9 cellular contexts compared by ENCODE assay signal in genomic region chr11:363948-364761, GRCh38. TPM values are rescaled to one million over a fixed set of nuclear protein-coding genes. Genes with fewer than 3 reads are reported as not detected.
DNase-seq lines count a peak whose midpoint lies in the region; ATAC-seq, FAIRE-seq and TF ChIP-seq lines count a peak whose summit lies in the region.
"Had no signal": no experiment of that assay in that cellular context is flagged by ENCODE, and none has a peak within 500 bp of the region (broad histone marks: within the 10 kb centered on the region; RNA-seq: fewer than 3 reads in every experiment).

No MANE protein-coding gene starts in this region.

- no peaks in the 10 kb centered on the region for H3K36me3 ChIP-seq in pancreas
- H3K36me3 ChIP-seq: ovary had no signal

- no peaks in the 10 kb centered on the region for H3K9me3 ChIP-seq in pancreas
- H3K9me3 ChIP-seq: ovary had no signal

- peaks cover 22% of the 10 kb centered on the region for H3K9me3 Mint-ChIP-seq in WTC11

- TF ChIP-seq CTCF in WTC11 (IDR thresholded peaks at IDR 0.05), result peak; percentile 44
- peak in 3 of 4 donors; percentile 11 to 59 (median 18) for TF ChIP-seq CTCF in pancreas (IDR thresholded peaks at IDR 0.05)

- peak; percentile 84 for ATAC-seq in WTC11
- ATAC-seq in pancreas, result peak; percentile 79 to 95 (median 86)
- ATAC-seq in HG03135 (IDR thresholded peaks at IDR 0.05; ENCODE audit: unreplicated experiment), result no peak

- peaks cover 23% of the 10 kb centered on the region for H3K27me3 Mint-ChIP-seq in WTC11 (ENCODE audit: low read depth)

- H3K27ac ChIP-seq in pancreas, result no peak overlapping the region
- H3K27ac ChIP-seq: ovary had no signal

- H3K27ac Mint-ChIP-seq in WTC11, result no peak overlapping the region

- DNase-seq in COR-L47 (lab: John Stamatoyannopoulos, UW) (peak; percentile 87), LHCN-M2 (ENCODE audit: low read depth) (peak; percentile 32), WTC11 (ENCODE audit: low spot score) (peak; percentile 82), pancreas (peak; percentile 55 to 92 (median 84)), mucosa of gallbladder (ENCODE audit: low spot score) (no peak), GM19240 (ENCODE audit: insufficient read length, low spot score) (no peak)
- DNase-seq in effector CD4-positive, alpha-beta T cell, result peak; percentile 71

- FAIRE-seq in pancreas (lab: Jason Lieb, UNC), result no peak

- H3K36me3 Mint-ChIP-seq in WTC11, result peaks cover 13% of the 10 kb centered on the region

- CTCF ChIA-PET in WTC11 (lab: Charles Lee), result interaction anchor here (0.5 to 8.1 kb wide), 15 partner anchors 9 to 157 kb away, joined by 3 to 96 read pairs (median 5); partner anchors contain the start of genes BET1L, NLRP6, PGGHG and RIC8A

- H3K4me1 Mint-ChIP-seq in WTC11, result peaks cover 17% of the 10 kb centered on the region

- no peak overlapping the region for H3K4me3 ChIP-seq in pancreas
- H3K4me3 ChIP-seq: ovary had no signal

- no peak overlapping the region for H3K4me3 Mint-ChIP-seq in WTC11

- intact Hi-C loops in pancreas (cut with DNase I), result no loop called here

- H3K27me3 ChIP-seq in pancreas, result peaks cover 0 to 15% (median 0%) of the 10 kb centered on the region in 4 donors
- H3K27me3 ChIP-seq: ovary had no signal

- 53 to 64% methylated on average over 24 of the region's 24 CpGs for WGBS in pancreas, 2 donors

- peaks cover 0 to 4% (median 0%) of the 10 kb centered on the region in 3 donors for H3K4me1 ChIP-seq in pancreas

- POLR2A ChIA-PET in WTC11 (lab: Charles Lee), result interaction anchor here (0.7 kb wide), 1 partner anchor 20 kb away, joined by 3 read pairs; no protein-coding TSS in a partner anchor

TF ChIP-seq in WTC11, 78 proteins besides CTCF, POLR2A, EP300 and RAD21:
- TF ChIP-seq FOXK1 (CRISPR knock-in tag; IDR thresholded peaks at IDR 0.05) (no peak), ARID4B (CRISPR knock-in tag; IDR thresholded peaks at IDR 0.05; ENCODE audit: borderline replicate concordance) (no peak), TP53 (CRISPR knock-in tag; IDR thresholded peaks at IDR 0.05) (peak; percentile 63; the same call in 1 of the 2 replicates), NR3C1 (CRISPR knock-in tag; conservative IDR thresholded peaks at IDR 0.05; ENCODE audit: low read depth) (no peak), KAT7 (CRISPR knock-in tag; IDR thresholded peaks at IDR 0.05; ENCODE audit: borderline replicate concordance) (no peak), ZNF121 (CRISPR knock-in tag; IDR thresholded peaks at IDR 0.05) (0 out of 2 replicates have a peak, but pooled peaks have one; percentile 20), IRF2 (CRISPR knock-in tag; IDR thresholded peaks at IDR 0.05; ENCODE audit: borderline replicate concordance, low read depth) (no peak), GTF2I (CRISPR knock-in tag; conservative IDR thresholded peaks at IDR 0.05) (no peak), RORB (CRISPR knock-in tag; IDR thresholded peaks at IDR 0.05) (no peak), ZNF219 (CRISPR knock-in tag; IDR thresholded peaks at IDR 0.05; ENCODE audit: borderline replicate concordance) (no peak), SP1 (CRISPR knock-in tag; conservative IDR thresholded peaks at IDR 0.05) (0 out of 2 replicates have a peak, but pooled peaks have one; percentile 17), MXD4 (CRISPR knock-in tag; IDR thresholded peaks at IDR 0.05; ENCODE audit: borderline replicate concordance) (no peak), USF2 (CRISPR knock-in tag; IDR thresholded peaks at IDR 0.05) (0 out of 2 replicates have a peak, but pooled peaks have one; percentile 14), ZNF425 (CRISPR knock-in tag; conservative IDR thresholded peaks at IDR 0.05) (no peak), ZBTB21 (CRISPR knock-in tag; IDR thresholded peaks at IDR 0.05; ENCODE audit: borderline replicate concordance) (no peak), EMX1 (CRISPR knock-in tag; IDR thresholded peaks at IDR 0.05) (no peak)

RNA-seq across cellular contexts. Expression of gene B4GALNT4, which starts 5.1 kb away (rescaled TPM):
- total RNA-seq in LHCN-M2 (2014; rRNA removed) (0.75 and 1.3 TPM in 2 replicates), WTC11 (2021) (88.0 to 113 TPM (median 97.8 TPM) in 3 replicates), pancreas (1 to 10 TPM in 5 of 6 donors, under 1 TPM in 1; 0.95 to 4.8 (median 1.8) TPM), mucosa of gallbladder (3.4 TPM)
- polyA plus RNA-seq in LHCN-M2 (2012), result 0.11 TPM
- 10 to 100 TPM in 1 of 2 donors, 1 to 10 TPM in 1; 6.8 to 25.9 TPM for polyA plus RNA-seq in pancreas

RNA-seq across cellular contexts. Expression of gene PKP3, which starts 29.9 kb away (rescaled TPM):
- total RNA-seq in LHCN-M2 (2014; rRNA removed) (3.7 and 4.7 TPM in 2 replicates), WTC11 (2021) (17.3 to 23.4 TPM (median 21.4 TPM) in 3 replicates), pancreas (10 to 100 TPM; 23.4 to 36.1 (median 26.2) TPM), mucosa of gallbladder (70.8 TPM)
- 2.1 TPM for polyA plus RNA-seq in LHCN-M2 (2012)
- polyA plus RNA-seq in pancreas, result 10 to 100 TPM; 33.8 to 50.5 TPM

RNA-seq across cellular contexts. Expression of gene IFITM3, which starts 43.5 kb away (rescaled TPM):
- total RNA-seq in LHCN-M2 (2014; rRNA removed) (43.4 and 63.7 TPM in 2 replicates), WTC11 (2021) (381 to 503 TPM (median 481 TPM) in 3 replicates), pancreas (100 to 1,000 TPM in 4 of 6 donors, 10 to 100 TPM in 2; 86.4 to 292 (median 135) TPM), mucosa of gallbladder (246 TPM)
- polyA plus RNA-seq in LHCN-M2 (2012), result 702 TPM
- polyA plus RNA-seq in pancreas, result 100 to 1,000 TPM; 300 to 429 TPM

RNA-seq across cellular contexts. Expression of gene IFITM1, which starts 50.3 kb away (rescaled TPM):
- total RNA-seq in LHCN-M2 (2014; rRNA removed) (0.32 and 3.2 TPM in 2 replicates), WTC11 (2021) (544 to 679 TPM (median 640 TPM) in 3 replicates), pancreas (10 to 100 TPM in 5 of 6 donors, 1 to 10 TPM in 1; 10.0 to 45.2 (median 18.9) TPM), mucosa of gallbladder (55.4 TPM)
- polyA plus RNA-seq in LHCN-M2 (2012), result 0.49 TPM
- polyA plus RNA-seq in pancreas, result 10 to 100 TPM; 40.7 to 54.5 TPM

RNA-seq across cellular contexts. Expression of gene SIGIRR, which starts 50.6 kb away (rescaled TPM):
- total RNA-seq in LHCN-M2 (2014; rRNA removed) (5.5 and 5.8 TPM in 2 replicates), WTC11 (2021) (85.2 to 98.9 TPM (median 91.8 TPM) in 3 replicates), pancreas (10 to 100 TPM; 39.2 to 62.1 (median 46.9) TPM), mucosa of gallbladder (152 TPM)
- polyA plus RNA-seq in LHCN-M2 (2012), result 9.5 TPM
- 100 to 1,000 TPM; 138 to 158 TPM for polyA plus RNA-seq in pancreas

Comparison
In these comparisons a context has a peak if more than half of its experiments do, and no peak if none do; other contexts are left out.
1. DNase-seq: peak in COR-L47 (single experiment), LHCN-M2 (single experiment), WTC11 (single experiment), effector CD4-positive, alpha-beta T cell (single experiment) and pancreas (6 of 6); none in mucosa of gallbladder (single experiment) and GM19240 (single experiment).
2. RNA of gene B4GALNT4, which starts 5.1 kb away (total RNA-seq): 88.0 to 113 TPM in WTC11; 3.4 TPM in mucosa of gallbladder (single experiment), 0.95 to 4.8 TPM in pancreas and 0.75 to 1.3 TPM in LHCN-M2; every median in the first group is over 10 times any median in the second.